Comparison of ENCODE assay signal across 8 cellular contexts in genomic region chr7:10939911-10940747, GRCh38. TPM values are rescaled to one million over a fixed set of nuclear protein-coding genes. Genes with fewer than 3 reads are reported as not detected.
A peak's percentile ranks its signal among the peaks of the same experiment; 100 is the strongest.
DNase-seq lines count a peak whose midpoint lies in the region; ATAC-seq and TF ChIP-seq lines count a peak whose summit lies in the region.

No MANE protein-coding gene starts in this region.

- H3K4me3 Mint-ChIP-seq in activated T-cell treated with anti-CD3 and anti-CD28 coated beads, Interleukin-2, amount 50 U/mL, for 72 hours = no peak overlapping the region
- no peak overlapping the region for H3K4me3 Mint-ChIP-seq in naive B cell
- H3K4me3 Mint-ChIP-seq in stimulated activated effector memory CD8-positive, alpha-beta T cell treated with anti-CD3 and anti-CD28 coated beads, Interleukin-12 subunit alpha, Interleukin-12 subunit beta, amount 100 ng/mL, for 72 hours = no peak overlapping the region

- H2AFZ ChIP-seq in DND-41 (ENCODE audit: low read depth, low read length) = peak overlapping the region; percentile 88
- H2AFZ ChIP-seq in KMS-11 (ENCODE audit: low read depth) = peak overlapping the region; percentile 88
- H2AFZ ChIP-seq in fibroblast of lung (ENCODE audit: low read length) = peak overlapping the region; percentile 99

- peaks cover 5 to 11% of the 10 kb centered on the region in 2 donors for H3K36me3 Mint-ChIP-seq in activated T-cell treated with anti-CD3 and anti-CD28 coated beads, Interleukin-2, amount 50 U/mL, for 72 hours (ENCODE audit: insufficient read depth in 2 of 2)
- peaks cover 10% of the 10 kb centered on the region in 2 donors for H3K36me3 Mint-ChIP-seq in naive B cell
- peaks cover 31% of the 10 kb centered on the region for H3K36me3 Mint-ChIP-seq in stimulated activated effector memory CD8-positive, alpha-beta T cell treated with anti-CD3 and anti-CD28 coated beads, Interleukin-12 subunit alpha, Interleukin-12 subunit beta, amount 100 ng/mL, for 72 hours

- H3K9me3 Mint-ChIP-seq in activated T-cell treated with anti-CD3 and anti-CD28 coated beads, Interleukin-2, amount 50 U/mL, for 72 hours = no peaks in the 10 kb centered on the region
- no peaks in the 10 kb centered on the region for H3K9me3 Mint-ChIP-seq in naive B cell
- H3K9me3 Mint-ChIP-seq in stimulated activated effector memory CD8-positive, alpha-beta T cell treated with anti-CD3 and anti-CD28 coated beads, Interleukin-12 subunit alpha, Interleukin-12 subunit beta, amount 100 ng/mL, for 72 hours = no peaks in the 10 kb centered on the region

- H3K4me3 ChIP-seq in DND-41 (ENCODE audit: low read depth in 1 of 2, low read length in 2 of 2) (peak overlapping the region; percentile 68 to 77; a peak in 3 of 4 replicates), KMS-11 (IDR thresholded peaks at IDR 0.05; ENCODE audit: insufficient read depth, low read depth, low read length) (peak overlapping the region; percentile 63), fibroblast of lung (replicated peaks in 1 of 4; ENCODE audit: control extremely low read depth in 1 of 4, insufficient read depth in 1 of 4, low read depth in 3 of 4, low read length in 4 of 4) (peak overlapping the region; percentile 89 to 100 (median 98))

- peak overlapping the region; percentile 100 for H3K27ac ChIP-seq in DND-41 (ENCODE audit: low read length)
- H3K27ac ChIP-seq in KMS-11 = peak overlapping the region; percentile 94
- peak overlapping the region; percentile 94 for H3K27ac ChIP-seq in fibroblast of lung (ENCODE audit: insufficient read depth, low read length)

- H3K9me3 ChIP-seq in DND-41 (ENCODE audit: insufficient read depth, low read length, severe bottlenecking) (no peaks in the 10 kb centered on the region), fibroblast of lung (ENCODE audit: control insufficient read depth, insufficient read depth, low read depth, low read length) (no peaks in the 10 kb centered on the region)

- peak; percentile 91 for ATAC-seq in DND-41 (ENCODE audit: insufficient read depth, low read depth)
- peak; percentile 82 for ATAC-seq in GM21786 (IDR thresholded peaks at IDR 0.05; ENCODE audit: unreplicated experiment)
- peak; percentile 97 for ATAC-seq in activated T-cell treated with anti-CD3 and anti-CD28 coated beads, Interleukin-2, amount 50 U/mL, for 72 hours (replicated peaks in 1 of 2)
- peak; percentile 85 to 86 for ATAC-seq in naive B cell (ENCODE audit: low read depth in 2 of 2)
- ATAC-seq in stimulated activated effector memory CD8-positive, alpha-beta T cell treated with anti-CD3 and anti-CD28 coated beads, Interleukin-12 subunit alpha, Interleukin-12 subunit beta, amount 100 ng/mL, for 72 hours = peak; percentile 97

- no peaks in the 10 kb centered on the region for H3K27me3 ChIP-seq in DND-41 (ENCODE audit: insufficient read depth, low read length, poor library complexity)
- H3K27me3 ChIP-seq in KMS-11 (ENCODE audit: insufficient read depth, low read depth) = no peaks in the 10 kb centered on the region
- H3K27me3 ChIP-seq in fibroblast of lung (ENCODE audit: control insufficient read depth, insufficient read depth, low read length) = no peaks in the 10 kb centered on the region

- DNase-seq in DND-41 (peak; percentile 91), fibroblast of lung (ENCODE audit: low read depth in 2 of 2) (peak; percentile 93 to 97), naive B cell (peak; percentile 93)
- peak; percentile 89 to 92 for DNase-seq in activated T-cell treated with anti-CD3 and anti-CD28 coated beads, Interleukin-2, amount 50 U/mL, for 72 hours
- peak; percentile 86 to 90 for DNase-seq in stimulated activated effector memory CD8-positive, alpha-beta T cell treated with anti-CD3 and anti-CD28 coated beads, Interleukin-12 subunit alpha, Interleukin-12 subunit beta, amount 100 ng/mL, for 72 hours (ENCODE audit: low spot score in 2 of 2)

- H3K79me2 ChIP-seq in DND-41 (ENCODE audit: insufficient read depth, low read length) = peaks cover 52% of the 10 kb centered on the region
- peaks cover 38% of the 10 kb centered on the region for H3K79me2 ChIP-seq in KMS-11 (ENCODE audit: insufficient read depth, low read depth)
- H3K79me2 ChIP-seq in fibroblast of lung (ENCODE audit: control insufficient read depth, insufficient read depth, low read length) = peaks cover 24% of the 10 kb centered on the region

- peak overlapping the region; percentile 70 for H3K4me2 ChIP-seq in DND-41 (ENCODE audit: insufficient read depth, low read length)
- peak overlapping the region; percentile 87 for H3K4me2 ChIP-seq in KMS-11
- peak overlapping the region; percentile 89 for H3K4me2 ChIP-seq in fibroblast of lung (ENCODE audit: extremely low read depth, insufficient read depth, low read length)

- H3K36me3 ChIP-seq in DND-41 (ENCODE audit: insufficient read depth, low read length) (peaks cover 31% of the 10 kb centered on the region), KMS-11 (ENCODE audit: insufficient read depth) (no peaks in the 10 kb centered on the region), fibroblast of lung (ENCODE audit: control insufficient read depth, insufficient read depth, low read length) (peaks cover 6% of the 10 kb centered on the region)

- TF ChIP-seq CTCF in DND-41 (IDR thresholded peaks at IDR 0.05; ENCODE audit: borderline replicate concordance, extremely low read depth, low read length, poor library complexity, severe bottlenecking) = no peak
- no peak for TF ChIP-seq CTCF in KMS-11 (conservative IDR thresholded peaks at IDR 0.05; ENCODE audit: low read depth, low read length)
- TF ChIP-seq CTCF in fibroblast of lung (conservative IDR thresholded peaks at IDR 0.05 in 1 of 2, IDR thresholded peaks at IDR 0.05 in 1 of 2; ENCODE audit: low read depth in 1 of 2, low read length in 2 of 2) = no peak

- peaks cover 15% of the 10 kb centered on the region; the same call in 1 of the 2 replicates for H4K20me1 ChIP-seq in DND-41 (ENCODE audit: insufficient read depth, low read length)
- peaks cover 5% of the 10 kb centered on the region; the same call in 1 of the 2 replicates for H4K20me1 ChIP-seq in KMS-11 (ENCODE audit: insufficient read depth)
- H4K20me1 ChIP-seq in fibroblast of lung (ENCODE audit: control insufficient read depth, extremely low read depth, insufficient read depth, low read length) = no peaks in the 10 kb centered on the region

- H3K27me3 Mint-ChIP-seq in activated T-cell treated with anti-CD3 and anti-CD28 coated beads, Interleukin-2, amount 50 U/mL, for 72 hours (ENCODE audit: low read depth) = no peaks in the 10 kb centered on the region
- H3K27me3 Mint-ChIP-seq in naive B cell = no peaks in the 10 kb centered on the region

- peaks cover 39% of the 10 kb centered on the region for H3K4me1 Mint-ChIP-seq in activated T-cell treated with anti-CD3 and anti-CD28 coated beads, Interleukin-2, amount 50 U/mL, for 72 hours (ENCODE audit: low read depth)
- H3K4me1 Mint-ChIP-seq in naive B cell = peaks cover 13 to 27% (median 18%) of the 10 kb centered on the region in 3 donors
- peaks cover 21% of the 10 kb centered on the region for H3K4me1 Mint-ChIP-seq in stimulated activated effector memory CD8-positive, alpha-beta T cell treated with anti-CD3 and anti-CD28 coated beads, Interleukin-12 subunit alpha, Interleukin-12 subunit beta, amount 100 ng/mL, for 72 hours

- H3K4me1 ChIP-seq in DND-41 (ENCODE audit: insufficient read depth, low read length) (peaks cover 29% of the 10 kb centered on the region), KMS-11 (ENCODE audit: low read depth, poor library complexity, severe bottlenecking) (peaks cover 25% of the 10 kb centered on the region), fibroblast of lung (ENCODE audit: control insufficient read depth, extremely low read depth, insufficient read depth, low read length) (no peaks in the 10 kb centered on the region)

- peak overlapping the region; percentile 71 for H3K9ac ChIP-seq in DND-41 (ENCODE audit: low read depth, low read length)
- H3K9ac ChIP-seq in KMS-11 = peak overlapping the region; percentile 87
- peak overlapping the region; percentile 70 for H3K9ac ChIP-seq in fibroblast of lung (ENCODE audit: insufficient read depth, low read length)

- H3K27ac Mint-ChIP-seq in activated T-cell treated with anti-CD3 and anti-CD28 coated beads, Interleukin-2, amount 50 U/mL, for 72 hours = no peak overlapping the region
- H3K27ac Mint-ChIP-seq in naive B cell = no peak overlapping the region
- H3K27ac Mint-ChIP-seq in stimulated activated effector memory CD8-positive, alpha-beta T cell treated with anti-CD3 and anti-CD28 coated beads, Interleukin-12 subunit alpha, Interleukin-12 subunit beta, amount 100 ng/mL, for 72 hours = no peak overlapping the region

TF ChIP-seq in PFSK-1, 5 proteins besides CTCF, POLR2A, EP300 and RAD21 (continues in another document):
- peak; percentile 94 for TF ChIP-seq POLR2AphosphoS5 (IDR thresholded peaks at IDR 0.05; ENCODE audit: low read depth, low read length)
- TF ChIP-seq SIN3A (IDR thresholded peaks at IDR 0.05; ENCODE audit: borderline replicate concordance, insufficient read depth, low read length) = no peak; the same call in 1 of the 2 replicates
- TF ChIP-seq FOXP2 (optimal IDR thresholded peaks at IDR 0.05; ENCODE audit: borderline replicate concordance, extremely low read depth, extremely low read length, insufficient read depth) = peak; percentile 85

RNA-seq across cellular contexts. Expression of gene PHF14, which starts 33.5 kb away (rescaled TPM):
- polyA plus RNA-seq in PFSK-1 (2012; ENCODE audit: insufficient read length, low read depth) = 13.3 TPM
- 10 to 100 TPM; 34.3 to 40.1 TPM for total RNA-seq in activated T-cell treated with anti-CD3 and anti-CD28 coated beads, Interleukin-2, amount 50 U/mL, for 72 hours
- total RNA-seq in fibroblast of lung = 29.6 and 29.8 TPM in 2 replicates
- 17.1 and 18.8 TPM in 2 replicates for polyA plus RNA-seq in fibroblast of lung
- polyA plus RNA-seq in fibroblast of lung (2012) = 12.7 and 15.3 TPM in 2 replicates
- polyA minus RNA-seq in fibroblast of lung (ENCODE audit: low replicate concordance) = 1.5 and 6.9 TPM in 2 replicates
- 10 to 100 TPM in 5 of 6 donors, 1 to 10 TPM in 1; 9.6 to 14.3 (median 13.4) TPM for polyA plus RNA-seq in naive B cell (ENCODE audit: low read depth in 6 of 6)

Comparison
In these comparisons a context has a peak if more than half of its experiments do, and no peak if none do; other contexts are left out.
1. Peak in every context shown above with its lines: DNase-seq, ATAC-seq, H3K4me3 ChIP-seq and H3K27ac ChIP-seq.